1 cellular context compared by ENCODE assay signal in the genomic region with DNA sequence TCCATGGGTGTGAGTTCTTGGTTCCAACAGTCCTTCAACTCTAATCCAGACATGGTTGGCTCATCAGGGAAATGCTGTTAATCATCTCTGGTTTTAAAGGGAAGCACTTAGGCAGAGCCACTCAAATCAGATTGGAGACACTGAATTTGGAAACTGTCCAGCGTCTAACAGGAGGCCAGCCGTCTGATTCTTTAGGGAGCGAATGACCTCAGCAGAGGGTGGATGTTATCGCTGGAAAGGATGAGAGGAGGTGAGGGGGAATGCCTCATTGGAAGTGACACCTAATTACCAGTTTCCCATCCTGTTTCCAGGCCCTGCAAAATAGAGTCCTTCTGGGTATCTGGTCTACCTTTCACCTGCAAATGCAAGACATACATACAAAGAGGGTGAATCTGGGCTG.
TF ChIP-seq lines count a peak whose summit lies in the region.

No MANE protein-coding gene starts in this region.

TF ChIP-seq in WTC11, 78 proteins besides CTCF, POLR2A, EP300 and RAD21 (continued from another document):
- TF ChIP-seq, protein P1, sequence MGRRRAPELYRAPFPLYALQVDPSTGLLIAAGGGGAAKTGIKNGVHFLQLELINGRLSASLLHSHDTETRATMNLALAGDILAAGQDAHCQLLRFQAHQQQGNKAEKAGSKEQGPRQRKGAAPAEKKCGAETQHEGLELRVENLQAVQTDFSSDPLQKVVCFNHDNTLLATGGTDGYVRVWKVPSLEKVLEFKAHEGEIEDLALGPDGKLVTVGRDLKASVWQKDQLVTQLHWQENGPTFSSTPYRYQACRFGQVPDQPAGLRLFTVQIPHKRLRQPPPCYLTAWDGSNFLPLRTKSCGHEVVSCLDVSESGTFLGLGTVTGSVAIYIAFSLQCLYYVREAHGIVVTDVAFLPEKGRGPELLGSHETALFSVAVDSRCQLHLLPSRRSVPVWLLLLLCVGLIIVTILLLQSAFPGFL (CRISPR knock-in tag; IDR thresholded peaks at IDR 0.05; ENCODE audit: borderline replicate concordance), result no peak
